1 cellular context compared by ENCODE assay signal in genomic region chr16:69482410-69482951, GRCh38.
TF ChIP-seq lines count a peak whose summit lies in the region.

No MANE protein-coding gene starts in this region.

TF ChIP-seq in GM23338, 12 proteins besides CTCF, POLR2A, EP300 and RAD21 (continued from another document):
- TF ChIP-seq ZNF114 (CRISPR knock-in tag; IDR thresholded peaks at IDR 0.05): no peak
